14 cellular contexts compared by ENCODE assay signal in genomic region chrX:139554367-139554766, GRCh38. TPM values are rescaled to one million over a fixed set of nuclear protein-coding genes. Genes with fewer than 3 reads are reported as not detected.
DNase-seq lines count a peak whose midpoint lies in the region; ATAC-seq lines count a peak whose summit lies in the region.
"Had no signal": no experiment of that assay in that cellular context is flagged by ENCODE, and none has a peak within 500 bp of the region (broad histone marks: within the 10 kb centered on the region; RNA-seq: fewer than 3 reads in every experiment).

No MANE protein-coding gene starts in this region.

- intact Hi-C loops in Right ventricle myocardium superior (cut with DNase I), result no loop called here

- H3K27me3 ChIP-seq in SJCRH30, result no peaks in the 10 kb centered on the region
- H3K27me3 ChIP-seq: hepatocyte had no signal

- no peaks in the 10 kb centered on the region for H3K36me3 ChIP-seq in SJCRH30

- peak; percentile 15 for ATAC-seq in GM19328 (IDR thresholded peaks at IDR 0.05; ENCODE audit: unreplicated experiment)
- ATAC-seq in HG02852 (IDR thresholded peaks at IDR 0.05; ENCODE audit: unreplicated experiment), result peak; percentile 23
- peak; percentile 15 for ATAC-seq in HG03575 (IDR thresholded peaks at IDR 0.05; ENCODE audit: extremely low read depth, insufficient number of reproducible peaks, low FRiP score, unreplicated experiment)
- ATAC-seq in Right ventricle myocardium superior (ENCODE audit: poor library complexity), result no peak
- ATAC-seq: right cardiac atrium had no signal

- no peaks in the 10 kb centered on the region for H3K4me1 ChIP-seq in SJCRH30

- H3K4me3 ChIP-seq in SJCRH30, result no peak overlapping the region
- H3K4me3 ChIP-seq: hepatocyte had no signal

- DNase-seq in CD1c-positive myeloid dendritic cell (ENCODE audit: extremely low spot score), result peak; percentile 56
- DNase-seq in AG08395 (ENCODE audit: low spot score), result no peak
- DNase-seq in Right ventricle myocardium superior, result no peak
- no peak for DNase-seq in OCI-M2 (lab: John Stamatoyannopoulos, UW; ENCODE audit: unreplicated experiment)
- no peak for DNase-seq in SJCRH30
- DNase-seq: activated CD4-positive, alpha-beta T cell treated with anti-CD3 and anti-CD28 coated beads, Interleukin-2, amount 50 U/mL, for 4 hours; midbrain; right cardiac atrium; SHP77 treated with DMSO at 0.1 percent for 48 hours had no signal

- H3K9me3 ChIP-seq in SJCRH30 (replicated peaks), result no peaks in the 10 kb centered on the region

- H3K27ac ChIP-seq in SJCRH30, result no peak overlapping the region
- H3K27ac ChIP-seq: hepatocyte had no signal

RNA-seq across cellular contexts. Expression of gene F9, which starts 23.8 kb away (rescaled TPM):
- not detected for total RNA-seq in Right ventricle myocardium superior
- total RNA-seq in SJCRH30 (2014; rRNA removed; shearing (Covaris generic)), result not detected in 2 replicates
- total RNA-seq: HT-29, right cardiac atrium had no signal
